ENCODE assay signal across 1 cellular context in the genomic region with DNA sequence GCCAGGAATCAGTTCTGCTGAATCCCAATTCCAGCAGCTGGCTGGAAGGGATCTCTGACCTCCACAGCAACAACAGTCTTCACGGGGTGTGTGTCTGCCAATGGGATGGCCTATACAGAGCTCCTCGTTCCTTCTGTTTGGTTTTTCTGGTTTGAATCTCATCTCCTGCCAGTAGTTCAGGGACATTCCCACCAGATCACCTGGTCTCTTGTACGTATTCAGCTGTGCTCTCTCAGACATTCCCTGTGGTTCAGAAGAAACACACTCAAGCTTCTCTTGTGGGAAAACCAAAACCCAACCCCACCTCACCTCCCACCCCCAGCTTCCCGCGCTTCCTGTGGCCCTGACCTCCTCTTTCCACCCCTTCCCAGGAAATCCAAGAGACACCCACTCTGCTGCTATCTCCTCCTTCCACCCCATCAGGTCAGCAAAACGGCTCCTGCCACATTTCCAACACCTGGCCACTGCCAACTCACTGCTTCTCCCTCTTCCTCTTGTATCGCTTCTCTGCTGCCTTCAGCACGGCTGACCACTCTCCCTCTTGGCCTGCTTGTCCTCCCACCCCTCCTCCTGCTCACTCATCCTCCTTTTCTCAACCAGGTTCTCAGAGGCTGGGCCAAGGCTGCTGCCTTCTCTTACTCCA.
TF ChIP-seq lines count a peak whose summit lies in the region.

No MANE protein-coding gene starts in this region.

TF ChIP-seq in GM12878, 131 proteins besides CTCF, POLR2A, EP300 and RAD21 (continued from another document):
- TF ChIP-seq, protein P1, sequence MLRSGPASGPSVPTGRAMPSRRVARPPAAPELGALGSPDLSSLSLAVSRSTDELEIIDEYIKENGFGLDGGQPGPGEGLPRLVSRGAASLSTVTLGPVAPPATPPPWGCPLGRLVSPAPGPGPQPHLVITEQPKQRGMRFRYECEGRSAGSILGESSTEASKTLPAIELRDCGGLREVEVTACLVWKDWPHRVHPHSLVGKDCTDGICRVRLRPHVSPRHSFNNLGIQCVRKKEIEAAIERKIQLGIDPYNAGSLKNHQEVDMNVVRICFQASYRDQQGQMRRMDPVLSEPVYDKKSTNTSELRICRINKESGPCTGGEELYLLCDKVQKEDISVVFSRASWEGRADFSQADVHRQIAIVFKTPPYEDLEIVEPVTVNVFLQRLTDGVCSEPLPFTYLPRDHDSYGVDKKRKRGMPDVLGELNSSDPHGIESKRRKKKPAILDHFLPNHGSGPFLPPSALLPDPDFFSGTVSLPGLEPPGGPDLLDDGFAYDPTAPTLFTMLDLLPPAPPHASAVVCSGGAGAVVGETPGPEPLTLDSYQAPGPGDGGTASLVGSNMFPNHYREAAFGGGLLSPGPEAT (IDR thresholded peaks at IDR 0.05; ENCODE audit: low read depth) = peak; percentile 49
- TF ChIP-seq IKZF2 (IDR thresholded peaks at IDR 0.05) = peak; percentile 41 to 76
- no peak for TF ChIP-seq RBBP5 (conservative IDR thresholded peaks at IDR 0.05)
- TF ChIP-seq ZNF24 (IDR thresholded peaks at IDR 0.05) = 0 out of 2 replicates have a peak, but pooled peaks have one; percentile 7
- 0 out of 2 replicates have a peak, but pooled peaks have one; percentile 16 for TF ChIP-seq SMC3 (IDR thresholded peaks at IDR 0.05; ENCODE audit: borderline replicate concordance, low read length)
- peak; percentile 67 for TF ChIP-seq RAD51 (IDR thresholded peaks at IDR 0.05)
- TF ChIP-seq, protein P2, sequence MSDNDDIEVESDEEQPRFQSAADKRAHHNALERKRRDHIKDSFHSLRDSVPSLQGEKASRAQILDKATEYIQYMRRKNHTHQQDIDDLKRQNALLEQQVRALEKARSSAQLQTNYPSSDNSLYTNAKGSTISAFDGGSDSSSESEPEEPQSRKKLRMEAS (IDR thresholded peaks at IDR 0.05; ENCODE audit: low read depth, low read length) = no peak
- peak; percentile 47 for TF ChIP-seq IKZF1 (conservative IDR thresholded peaks at IDR 0.05)
- TF ChIP-seq ZBTB33 (IDR thresholded peaks at IDR 0.05) = no peak
- 0 out of 2 replicates have a peak, but pooled peaks have one; percentile 31 for TF ChIP-seq TCF12 (IDR thresholded peaks at IDR 0.05; ENCODE audit: low read depth, low read length)
- TF ChIP-seq NBN (IDR thresholded peaks at IDR 0.05) = peak; percentile 79; the same call in 1 of the 2 replicates
- TF ChIP-seq EED (IDR thresholded peaks at IDR 0.05; ENCODE audit: low read depth) = peak; percentile 37; the same call in 1 of the 2 replicates
- TF ChIP-seq RUNX3 (IDR thresholded peaks at IDR 0.05; ENCODE audit: low read length) = peak; percentile 67
- no peak; the same call in 1 of the 2 replicates for TF ChIP-seq FOXM1 (IDR thresholded peaks at IDR 0.05; ENCODE audit: low read depth, low read length)
- no peak for TF ChIP-seq TCF3 (IDR thresholded peaks at IDR 0.05; ENCODE audit: borderline replicate concordance, insufficient read depth, low read depth, low read length)
- TF ChIP-seq HDGF (IDR thresholded peaks at IDR 0.05) = peak; percentile 89; the same call in 1 of the 2 replicates
